ENCODE assay signal across 20 cellular contexts in the genomic region with DNA sequence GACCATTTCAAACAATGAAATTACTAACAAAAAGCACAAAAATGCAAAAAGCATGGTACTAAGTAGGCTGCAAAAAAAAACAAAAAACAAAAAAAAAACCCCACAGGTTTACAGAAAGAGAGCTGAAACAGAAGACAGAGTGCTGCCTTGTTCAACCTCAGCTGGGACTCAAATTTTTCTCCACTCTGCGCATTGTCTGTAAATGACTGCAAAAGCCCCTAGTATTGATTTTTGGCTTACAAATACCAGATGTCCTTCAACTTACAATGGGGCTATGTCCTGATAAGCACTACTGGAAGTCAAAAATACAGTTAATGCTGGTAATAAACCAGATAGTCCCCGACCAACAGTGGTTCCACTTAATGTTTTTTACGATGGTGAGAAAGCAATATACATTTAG.
"Had no signal": no experiment of that assay in that cellular context is flagged by ENCODE, and none has a peak within 500 bp of the region (broad histone marks: within the 10 kb centered on the region; RNA-seq: fewer than 3 reads in every experiment).

No MANE protein-coding gene starts in this region.

- H3K9me3 Mint-ChIP-seq: activated T-cell treated with anti-CD3 and anti-CD28 coated beads, Interleukin-2, amount 50 U/mL, for 24 hours; activated T-helper 2 cell treated with anti-CD3 and anti-CD28 coated beads, Interferon-gamma antibody, Interleukin-2, Interleukin-4, amounts not matched to agents 10 μg/mL and 5 μg/mL and 100 μg/mL, durations not matched to agents 14 hours and 24 hours and 36 hours; endodermal cell had no signal

- ATAC-seq: activated CD4-positive, CD25-positive, alpha-beta regulatory T cell treated with anti-CD3 and anti-CD28 coated beads, Interleukin-2, amount 50 U/mL, for 24 hours; activated CD8-positive, alpha-beta T cell treated with anti-CD3 and anti-CD28 coated beads, Interleukin-2, amount 10 ng/mL, durations not matched to agents 7 days and 5 days; foreskin keratinocyte; left lobe of liver; natural killer cell; stimulated activated naive B cell treated with anti-CD40 and anti-IgM and Interleukin-4, amounts not matched to agents 10 μg/mL and 1 μg/mL and 100 μg/mL, for 72 hours had no signal

- H3K27me3 Mint-ChIP-seq: activated CD4-positive, alpha-beta T cell treated with anti-CD3 and anti-CD28 coated beads, Interleukin-2, amount 10 ng/mL, durations not matched to agents 7 days and 5 days; activated naive CD8-positive, alpha-beta T cell treated with anti-CD3 and anti-CD28 coated beads, Interleukin-2, amount 10 ng/mL, durations not matched to agents 7 days and 5 days; activated T-cell treated with anti-CD3 and anti-CD28 coated beads, Interleukin-2, amount 50 U/mL, for 24 hours; stimulated activated naive B cell treated with anti-CD40 and anti-IgM and Interleukin-4, amounts not matched to agents 10 μg/mL and 1 μg/mL and 100 μg/mL, for 72 hours had no signal

- H3K9me3 ChIP-seq: neutrophil, pancreas, sigmoid colon, thyroid gland had no signal

- H3K4me3 ChIP-seq: lung, pancreas, sigmoid colon, thyroid gland had no signal

- DNase-seq: activated CD4-positive, alpha-beta T cell treated with anti-CD3 and anti-CD28 coated beads, Interleukin-2, amount 10 ng/mL, durations not matched to agents 7 days and 5 days; activated CD8-positive, alpha-beta T cell treated with anti-CD3 and anti-CD28 coated beads, Interleukin-2, amount 10 ng/mL, durations not matched to agents 7 days and 5 days; activated naive CD4-positive, alpha-beta T cell treated with Interleukin-2 at 50 U/mL for 16 hours; activated naive CD8-positive, alpha-beta T cell treated with anti-CD3 and anti-CD28 coated beads, Interleukin-2, amount 10 ng/mL, durations not matched to agents 7 days and 5 days; activated T-cell treated with anti-CD3 and anti-CD28 coated beads, Interleukin-2, amount 50 U/mL, for 24 hours; amygdala; endodermal cell; foreskin keratinocyte; kidney; natural killer cell; pancreas; sigmoid colon; stimulated activated naive B cell treated with anti-CD40 and anti-IgM and Interleukin-4, amounts not matched to agents 10 μg/mL and 1 μg/mL and 100 μg/mL, for 72 hours; thyroid gland had no signal

- H3K4me1 Mint-ChIP-seq: activated CD4-positive, alpha-beta T cell treated with anti-CD3 and anti-CD28 coated beads, Interleukin-2, amount 10 ng/mL, durations not matched to agents 7 days and 5 days had no signal

- H3K36me3 Mint-ChIP-seq: natural killer cell had no signal

- H3K27me3 ChIP-seq: foreskin keratinocyte, neutrophil, pancreas, sigmoid colon, thyroid gland had no signal

- H3K4me3 Mint-ChIP-seq: activated CD4-positive, alpha-beta T cell treated with anti-CD3 and anti-CD28 coated beads, Interleukin-2, amount 10 ng/mL, durations not matched to agents 7 days and 5 days; activated CD8-positive, alpha-beta T cell treated with anti-CD3 and anti-CD28 coated beads, Interleukin-2, amount 10 ng/mL, durations not matched to agents 7 days and 5 days; activated naive CD8-positive, alpha-beta T cell treated with anti-CD3 and anti-CD28 coated beads, Interleukin-2, amount 10 ng/mL, durations not matched to agents 7 days and 5 days; activated T-cell treated with anti-CD3 and anti-CD28 coated beads, Interleukin-2, amount 50 U/mL, for 24 hours; endodermal cell; natural killer cell; stimulated activated naive B cell treated with anti-CD40 and anti-IgM and Interleukin-4, amounts not matched to agents 10 μg/mL and 1 μg/mL and 100 μg/mL, for 72 hours had no signal

- H3K27ac ChIP-seq: epithelial cell of prostate, foreskin keratinocyte, neutrophil, pancreas, sigmoid colon, thyroid gland had no signal

- H3K36me3 ChIP-seq: neutrophil, pancreas, sigmoid colon, thyroid gland had no signal

- H3K27ac Mint-ChIP-seq: activated CD4-positive, alpha-beta T cell treated with anti-CD3 and anti-CD28 coated beads, Interleukin-2, amount 10 ng/mL, durations not matched to agents 7 days and 5 days; activated CD8-positive, alpha-beta T cell treated with anti-CD3 and anti-CD28 coated beads, Interleukin-2, amount 10 ng/mL, durations not matched to agents 7 days and 5 days; activated naive CD8-positive, alpha-beta T cell treated with anti-CD3 and anti-CD28 coated beads, Interleukin-2, amount 10 ng/mL, durations not matched to agents 7 days and 5 days; activated T-cell treated with anti-CD3 and anti-CD28 coated beads, Interleukin-2, amount 50 U/mL, for 24 hours; activated T-helper 2 cell treated with anti-CD3 and anti-CD28 coated beads, Interferon-gamma antibody, Interleukin-2, Interleukin-4, amounts not matched to agents 10 μg/mL and 5 μg/mL and 100 μg/mL, durations not matched to agents 14 hours and 24 hours and 36 hours; endodermal cell; natural killer cell; stimulated activated naive B cell treated with anti-CD40 and anti-IgM and Interleukin-4, amounts not matched to agents 10 μg/mL and 1 μg/mL and 100 μg/mL, for 72 hours had no signal

- H3K4me1 ChIP-seq: foreskin keratinocyte, thyroid gland had no signal
